Comparison of ENCODE assay signal across 8 cellular contexts in genomic region chr17:35433075-35433894, GRCh38. TPM values are rescaled to one million over a fixed set of nuclear protein-coding genes. Genes with fewer than 3 reads are reported as not detected.
DNase-seq lines count a peak whose midpoint lies in the region; ATAC-seq and TF ChIP-seq lines count a peak whose summit lies in the region.

No MANE protein-coding gene starts in this region.

- H3K27me3 ChIP-seq in CD4-positive, alpha-beta T cell (ENCODE audit: control insufficient read depth, insufficient read depth, low read length) = no peaks in the 10 kb centered on the region
- H3K27me3 ChIP-seq in ascending aorta = no peaks in the 10 kb centered on the region
- H3K27me3 ChIP-seq in sigmoid colon = no peaks in the 10 kb centered on the region

- POLR2A ChIA-PET in CD4-positive, alpha-beta T cell (lab: Charles Lee) = interaction anchor here (0.7 to 2.3 kb wide), 9 partner anchors 15 to 197 kb away, joined by 3 to 20 read pairs (median 5); partner anchors contain the start of genes SLFN11, SLFN13 and SLFN5

- no peaks in the 10 kb centered on the region for H3K36me3 ChIP-seq in ascending aorta
- no peaks in the 10 kb centered on the region for H3K36me3 ChIP-seq in sigmoid colon

- TF ChIP-seq POLR2A in sigmoid colon (IDR thresholded peaks at IDR 0.05) = no peak

- TF ChIP-seq EP300 in sigmoid colon (IDR thresholded peaks at IDR 0.05) = no peak

- CTCF ChIA-PET in CD4-positive, alpha-beta T cell (lab: Charles Lee) = interaction anchor here (1.2 to 1.6 kb wide), 2 partner anchors 55 to 100 kb away, joined by 5 to 6 read pairs; no protein-coding TSS in a partner anchor

- H3K4me1 ChIP-seq in ascending aorta = peaks cover 0 to 19% of the 10 kb centered on the region in 2 donors
- peaks cover 0 to 26% (median 20%) of the 10 kb centered on the region in 4 donors for H3K4me1 ChIP-seq in sigmoid colon

- H3K9me3 ChIP-seq in CD4-positive, alpha-beta T cell (ENCODE audit: control insufficient read depth, low read length) = no peaks in the 10 kb centered on the region
- H3K9me3 ChIP-seq in ascending aorta (no peaks in the 10 kb centered on the region), sigmoid colon (no peaks in the 10 kb centered on the region)

- peak overlapping the region; percentile 51 for H3K27ac ChIP-seq in CD4-positive, alpha-beta T cell (ENCODE audit: low read depth, low read length)
- peak overlapping the region; percentile 84 to 91 for H3K27ac ChIP-seq in ascending aorta
- peak overlapping the region; percentile 80 to 87 (median 85) for H3K27ac ChIP-seq in sigmoid colon

- H3K4me3 ChIP-seq in ascending aorta (peak overlapping the region; percentile 68 to 70), sigmoid colon (peak overlapping the region; percentile 43 to 62 (median 54))

- peaks cover 43% of the 10 kb centered on the region for H3K4me1 Mint-ChIP-seq in CD4-positive, alpha-beta T cell (ENCODE audit: low read depth)
- H3K4me1 Mint-ChIP-seq in T-helper 1 cell treated with Interleukin-12 subunit alpha and Interleukin-12 subunit beta and Interleukin-4 antibody, amounts not matched to agents 30 μg/mL and 1 μg/mL, for 36 hours (ENCODE audit: low read depth) = peaks cover 57% of the 10 kb centered on the region

- intact Hi-C loops in CD4-positive, alpha-beta T cell (cut with DNase I, micrococcal nuclease) = loop anchor here (2.0 to 10.0 kb wide), 4 partner anchors 58 to 121 kb away; partner anchors contain the start of gene SLFN11 (in 1 of the 2)
- intact Hi-C loops in ascending aorta (cut with DNase I) (loop anchor here (1.0 to 10.0 kb wide), 5 partner anchors 16 to 1180 kb away; partner anchors contain the start of genes SLFN13, SLFN5 and TAF15), sigmoid colon (cut with DNase I) (loop anchor here (2.0 to 10.0 kb wide), 3 partner anchors 60 to 118 kb away; partner anchors contain the start of genes SLFN11 and SLFN12L)

- H3K27ac Mint-ChIP-seq in CD4-positive, alpha-beta T cell = peak overlapping the region; percentile 85
- peak overlapping the region; percentile 92 for H3K27ac Mint-ChIP-seq in T-helper 1 cell treated with Interleukin-12 subunit alpha and Interleukin-12 subunit beta and Interleukin-4 antibody, amounts not matched to agents 30 μg/mL and 1 μg/mL, for 36 hours

- TF ChIP-seq CTCF in CD4-positive, alpha-beta T cell (IDR thresholded peaks at IDR 0.05) = no peak
- peak in 2 of 3 experiments; percentile 16 to 23 for TF ChIP-seq CTCF in ascending aorta (IDR thresholded peaks at IDR 0.05)
- TF ChIP-seq CTCF in sigmoid colon (IDR thresholded peaks at IDR 0.05) = no peak

- no peaks in the 10 kb centered on the region for H3K27me3 Mint-ChIP-seq in CD4-positive, alpha-beta T cell
- H3K27me3 Mint-ChIP-seq in T-helper 1 cell treated with Interleukin-12 subunit alpha and Interleukin-12 subunit beta and Interleukin-4 antibody, amounts not matched to agents 30 μg/mL and 1 μg/mL, for 36 hours (ENCODE audit: low read depth) = no peaks in the 10 kb centered on the region

- 21 to 37% methylated on average over 19 of the region's 19 CpGs for WGBS in sigmoid colon, 2 donors

- peak in 9 of 10 experiments; percentile 30 to 69 (median 57) for DNase-seq in CD4-positive, alpha-beta T cell
- peak; percentile 62 to 94 for DNase-seq in ascending aorta (ENCODE audit: low spot score in 2 of 2)
- peak; percentile 89 for DNase-seq in hepatic stellate cell (ENCODE audit: low spot score)
- DNase-seq in sigmoid colon = peak; percentile 93
- no peak for DNase-seq in NCI-H2107 (lab: John Stamatoyannopoulos, UW)

- ATAC-seq in CD4-positive, alpha-beta T cell (ENCODE audit: poor library complexity) = peak; percentile 64
- peak; percentile 53 for ATAC-seq in HG02884 (IDR thresholded peaks at IDR 0.05; ENCODE audit: unreplicated experiment)
- no peak for ATAC-seq in GM18861 (IDR thresholded peaks at IDR 0.05; ENCODE audit: unreplicated experiment)

- H3K36me3 Mint-ChIP-seq in CD4-positive, alpha-beta T cell (ENCODE audit: low read depth) = peaks cover 6% of the 10 kb centered on the region
- peaks cover 23% of the 10 kb centered on the region for H3K36me3 Mint-ChIP-seq in T-helper 1 cell treated with Interleukin-12 subunit alpha and Interleukin-12 subunit beta and Interleukin-4 antibody, amounts not matched to agents 30 μg/mL and 1 μg/mL, for 36 hours (ENCODE audit: low read depth)

- H3K9me3 Mint-ChIP-seq in CD4-positive, alpha-beta T cell = no peaks in the 10 kb centered on the region
- no peaks in the 10 kb centered on the region for H3K9me3 Mint-ChIP-seq in T-helper 1 cell treated with Interleukin-12 subunit alpha and Interleukin-12 subunit beta and Interleukin-4 antibody, amounts not matched to agents 30 μg/mL and 1 μg/mL, for 36 hours

- H3K4me3 Mint-ChIP-seq in CD4-positive, alpha-beta T cell = peak overlapping the region; percentile 99
- H3K4me3 Mint-ChIP-seq in T-helper 1 cell treated with Interleukin-12 subunit alpha and Interleukin-12 subunit beta and Interleukin-4 antibody, amounts not matched to agents 30 μg/mL and 1 μg/mL, for 36 hours = peak overlapping the region; percentile 88

RNA-seq across cellular contexts. Expression of gene SLFN12, which starts 1.0 kb away (rescaled TPM):
- total RNA-seq in CD4-positive, alpha-beta T cell = 1 to 10 TPM; 1.3 to 2.4 TPM
- total RNA-seq in ascending aorta = 6.8 TPM
- 10 to 100 TPM in 2 of 4 donors, 1 to 10 TPM in 2; 6.4 to 19.9 (median 10.2) TPM for total RNA-seq in sigmoid colon
- polyA plus RNA-seq in sigmoid colon = 1 to 10 TPM in 2 of 3 donors, under 1 TPM in 1; 0.69 to 1.2 (median 1.1) TPM

RNA-seq across cellular contexts. Expression of gene SLFN13, which starts 15.3 kb away (rescaled TPM):
- total RNA-seq in CD4-positive, alpha-beta T cell = 1 to 10 TPM; 9.5 to 9.7 TPM
- total RNA-seq in ascending aorta (7.1 TPM), sigmoid colon (10 to 100 TPM; 11.1 to 19.9 (median 17.8) TPM)
- 1 to 10 TPM in 2 of 3 donors, under 1 TPM in 1; 0.23 to 3.0 (median 2.2) TPM for polyA plus RNA-seq in sigmoid colon

RNA-seq across cellular contexts. Expression of gene SLFN11, which starts 59.9 kb away (rescaled TPM):
- 10 to 100 TPM; 16.5 to 18.5 TPM for total RNA-seq in CD4-positive, alpha-beta T cell
- 30.3 TPM for total RNA-seq in ascending aorta
- 10 to 100 TPM; 17.8 to 28.0 (median 25.7) TPM for total RNA-seq in sigmoid colon
- polyA plus RNA-seq in sigmoid colon = 1 to 10 TPM; 1.2 to 4.6 (median 4.3) TPM

Comparison
In these comparisons a context has a peak if more than half of its experiments do, and no peak if none do; other contexts are left out.
1. CTCF ChIP-seq: peak in ascending aorta (2 of 3); none in CD4-positive, alpha-beta T cell (single experiment) and sigmoid colon (0 of 4).
2. Peak in every context shown above with its lines, with median percentiles within 50 percentile points of each other: H3K27ac ChIP-seq.